ENCODE assay signal across 9 cellular contexts in the genomic region with DNA sequence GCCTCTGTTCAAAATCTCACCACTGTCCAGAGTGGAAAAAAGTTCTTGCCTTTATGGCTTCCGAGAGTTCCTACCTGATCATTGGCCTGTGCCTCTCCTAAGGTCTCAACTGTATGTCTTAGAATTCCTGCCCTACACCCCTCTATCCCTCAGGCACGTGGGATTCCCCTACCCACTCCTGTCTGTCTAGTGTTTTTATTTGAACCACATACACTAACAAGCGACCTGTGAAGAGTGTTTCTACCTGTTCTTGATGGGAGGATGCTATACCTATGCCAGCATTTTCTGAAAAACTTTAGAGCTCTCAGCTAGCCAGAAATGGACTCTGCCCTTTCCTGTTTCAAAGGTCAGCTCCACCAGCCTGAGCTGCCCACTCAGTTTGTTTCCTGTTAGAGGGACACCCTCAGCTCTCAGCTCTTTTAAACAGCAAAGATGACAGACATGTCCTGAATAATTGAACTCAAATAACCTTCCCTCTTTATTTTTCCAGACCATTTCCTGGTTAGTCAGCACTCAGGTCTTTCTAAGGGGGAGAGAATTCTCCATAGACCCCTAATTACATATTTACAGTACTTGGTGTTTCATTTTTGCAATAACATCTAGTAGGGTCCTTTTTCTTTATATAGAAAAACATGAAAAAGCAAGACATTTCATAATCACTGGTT.
DNase-seq lines count a peak whose midpoint lies in the region; ATAC-seq and TF ChIP-seq lines count a peak whose summit lies in the region.
"Had no signal": no experiment of that assay in that cellular context is flagged by ENCODE, and none has a peak within 500 bp of the region (broad histone marks: within the 10 kb centered on the region; RNA-seq: fewer than 3 reads in every experiment).

No MANE protein-coding gene starts in this region.

- H3K4me1 ChIP-seq in skeletal muscle tissue (ENCODE audit: control insufficient read depth in 3 of 3, insufficient read depth in 3 of 3, low read length in 3 of 3), result peaks cover 30 to 46% (median 34%) of the 10 kb centered on the region in 3 donors

- ATAC-seq in SK-N-SH treated with all-trans-retinoic acid at 6 μM for 48 hours, result peak; percentile 9; the same call in 2 of the 3 replicates
- ATAC-seq: T-helper 17 cell had no signal

- H3K27ac Mint-ChIP-seq in activated naive CD4-positive, alpha-beta T cell treated with anti-CD3 and anti-CD28 coated beads for 36 hours, result no peak overlapping the region
- H3K27ac Mint-ChIP-seq: T-helper 17 cell had no signal

- H3K9me3 ChIP-seq in skeletal muscle tissue (ENCODE audit: control insufficient read depth in 3 of 3, low read length in 3 of 3), result no peaks in the 10 kb centered on the region

- H3K4me3 ChIP-seq in skeletal muscle tissue (ENCODE audit: low read length in 3 of 3), result peak overlapping the region in 2 of 3 donors; percentile 5 to 23

- peaks cover 4% of the 10 kb centered on the region for H3K36me3 Mint-ChIP-seq in activated naive CD4-positive, alpha-beta T cell treated with anti-CD3 and anti-CD28 coated beads for 36 hours (ENCODE audit: low read depth)

- H3K4me3 Mint-ChIP-seq in activated naive CD4-positive, alpha-beta T cell treated with anti-CD3 and anti-CD28 coated beads for 36 hours, result no peak overlapping the region
- H3K4me3 Mint-ChIP-seq: T-helper 17 cell had no signal

- DNase-seq in Daoy (ENCODE audit: low read depth), result peak; percentile 37
- peak; percentile 85 for DNase-seq in kidney tubule cell (ENCODE audit: low spot score)
- DNase-seq in activated naive CD4-positive, alpha-beta T cell treated with anti-CD3 and anti-CD28 coated beads for 36 hours, result no peak
- DNase-seq in stimulated activated CD4-positive, alpha-beta T cell treated with anti-CD3 and anti-CD28 coated beads, Interleukin-4, amount 100 ng/mL, for 1 hour, result no peak
- DNase-seq in stimulated activated CD4-positive, alpha-beta T cell treated with anti-CD3 and anti-CD28 coated beads, Interleukin-1b, Interleukin-23, amount 100 ng/mL, for 48 hours, result no peak
- no peak for DNase-seq in hypothalamus (lab: John Stamatoyannopoulos, UW)
- DNase-seq: T-helper 17 cell had no signal

- no peaks in the 10 kb centered on the region for H3K27me3 Mint-ChIP-seq in activated naive CD4-positive, alpha-beta T cell treated with anti-CD3 and anti-CD28 coated beads for 36 hours (ENCODE audit: low read depth)
- H3K27me3 Mint-ChIP-seq: T-helper 17 cell had no signal

- H3K4me1 Mint-ChIP-seq in activated naive CD4-positive, alpha-beta T cell treated with anti-CD3 and anti-CD28 coated beads for 36 hours (ENCODE audit: low read depth), result peaks cover 4% of the 10 kb centered on the region

- CTCF ChIA-PET in activated naive CD4-positive, alpha-beta T cell treated with anti-CD3 and anti-CD28 coated beads for 36 hours (lab: Charles Lee), result interaction anchor here (0.6 kb wide), 1 partner anchor 190 kb away, joined by 3 read pairs; no protein-coding TSS in a partner anchor

- no peaks in the 10 kb centered on the region for H3K9me3 Mint-ChIP-seq in activated naive CD4-positive, alpha-beta T cell treated with anti-CD3 and anti-CD28 coated beads for 36 hours

- no peaks in the 10 kb centered on the region for H3K27me3 ChIP-seq in skeletal muscle tissue (ENCODE audit: control insufficient read depth in 3 of 3, insufficient read depth in 3 of 3, low read length in 3 of 3)

- peak overlapping the region in 1 of 3 donors; percentile 18 for H3K9ac ChIP-seq in skeletal muscle tissue (ENCODE audit: low read depth in 1 of 3, low read length in 3 of 3)

- no peaks in the 10 kb centered on the region for H3K36me3 ChIP-seq in skeletal muscle tissue (ENCODE audit: control insufficient read depth in 3 of 3, insufficient read depth in 3 of 3, low read length in 3 of 3)

- intact Hi-C loops in activated naive CD4-positive, alpha-beta T cell treated with anti-CD3 and anti-CD28 coated beads for 36 hours (cut with micrococcal nuclease), result no loop called here

- peak overlapping the region; percentile 38 for H3K27ac ChIP-seq in skeletal muscle tissue (ENCODE audit: low read depth, low read length)

TF ChIP-seq in SK-N-SH treated with all-trans-retinoic acid at 6 μM for 48 hours, 23 proteins besides CTCF, POLR2A, EP300 and RAD21:
- no peak for TF ChIP-seq ZNF565 (CRISPR knock-in tag; conservative IDR thresholded peaks at IDR 0.05; ENCODE audit: low read depth)
- no peak for TF ChIP-seq PATZ1 (CRISPR knock-in tag; IDR thresholded peaks at IDR 0.05; ENCODE audit: borderline replicate concordance)
- TF ChIP-seq CSDC2 (CRISPR knock-in tag; IDR thresholded peaks at IDR 0.05), result no peak
- TF ChIP-seq GLIS3 (CRISPR knock-in tag; IDR thresholded peaks at IDR 0.05), result no peak
- TF ChIP-seq OSR1 (CRISPR knock-in tag; IDR thresholded peaks at IDR 0.05), result no peak
- no peak for TF ChIP-seq ZC3H10 (CRISPR knock-in tag; IDR thresholded peaks at IDR 0.05)

Comparison
In these comparisons a context has a peak if more than half of its experiments do, and no peak if none do; other contexts are left out.
1. DNase-seq: peak in Daoy (single experiment) and kidney tubule cell (single experiment); none in activated naive CD4-positive, alpha-beta T cell treated with anti-CD3 and anti-CD28 coated beads for 36 hours (single experiment), stimulated activated CD4-positive, alpha-beta T cell treated with anti-CD3 and anti-CD28 coated beads, Interleukin-4, amount 100 ng/mL, for 1 hour (single experiment), stimulated activated CD4-positive, alpha-beta T cell treated with anti-CD3 and anti-CD28 coated beads, Interleukin-1b, Interleukin-23, amount 100 ng/mL, for 48 hours (single experiment) and hypothalamus (0 of 51).